10 cellular contexts compared by ENCODE assay signal in genomic region chr22:36022162-36022561, GRCh38. TPM values are rescaled to one million over a fixed set of nuclear protein-coding genes. Genes with fewer than 3 reads are reported as not detected.
DNase-seq lines count a peak whose midpoint lies in the region; ATAC-seq and TF ChIP-seq lines count a peak whose summit lies in the region.
"Had no signal": no experiment of that assay in that cellular context is flagged by ENCODE, and none has a peak within 500 bp of the region (broad histone marks: within the 10 kb centered on the region; RNA-seq: fewer than 3 reads in every experiment).

No MANE protein-coding gene starts in this region.

- CTCF ChIA-PET in WTC11 (lab: Charles Lee), result interaction anchor here (1.6 to 3.2 kb wide), 2 partner anchors 36 to 44 kb away, joined by 5 to 16 read pairs; no protein-coding TSS in a partner anchor

- POLR2A ChIA-PET in WTC11 (lab: Charles Lee), result no interaction called here

- ATAC-seq in GM23338, result no peak
- no peak for ATAC-seq in WTC11
- ATAC-seq in HG03196 (IDR thresholded peaks at IDR 0.05; ENCODE audit: unreplicated experiment), result no peak
- no peak for ATAC-seq in HG02642 (IDR thresholded peaks at IDR 0.05; ENCODE audit: poor library complexity, unreplicated experiment)

- H3K79me2 ChIP-seq in GM23338 (replicated peaks; ENCODE audit: insufficient read depth) (peaks cover 100% of the 10 kb centered on the region), hepatocyte (peaks cover 95% of the 10 kb centered on the region)

- H3K4me2 ChIP-seq in GM23338 (no peak overlapping the region), hepatocyte (peak overlapping the region; percentile 61)

- H3K9me3 ChIP-seq in hepatocyte (ENCODE audit: low read depth), result no peaks in the 10 kb centered on the region

- H3K9me3 Mint-ChIP-seq in GM23338, result no peaks in the 10 kb centered on the region; the same call in 2 of the 3 replicates
- no peaks in the 10 kb centered on the region for H3K9me3 Mint-ChIP-seq in WTC11

- H3K27ac Mint-ChIP-seq in GM23338, result peak overlapping the region; percentile 46; the same call in 1 of the 2 replicates
- peak overlapping the region; percentile 74 for H3K27ac Mint-ChIP-seq in WTC11
- H3K27ac Mint-ChIP-seq: memory B cell had no signal

- peaks cover 34% of the 10 kb centered on the region for H4K20me1 ChIP-seq in GM23338 (replicated peaks; ENCODE audit: insufficient read depth)
- peaks cover 37% of the 10 kb centered on the region for H4K20me1 ChIP-seq in hepatocyte (ENCODE audit: insufficient read depth, poor library complexity, severe bottlenecking)

- WGBS in hepatocyte (ENCODE audit: low lambda C conversion rate, missing lambda C conversion rate), result 21% methylated on average over 1 of the region's 1 CpG

- peaks cover 19% of the 10 kb centered on the region; the same call in 2 of the 3 replicates for H3K36me3 Mint-ChIP-seq in GM23338 (ENCODE audit: low read depth)
- H3K36me3 Mint-ChIP-seq in WTC11, result peaks cover 16% of the 10 kb centered on the region
- H3K36me3 Mint-ChIP-seq: memory B cell had no signal

- no peak overlapping the region for H3K4me3 Mint-ChIP-seq in GM23338
- H3K4me3 Mint-ChIP-seq in WTC11, result no peak overlapping the region
- H3K4me3 Mint-ChIP-seq: memory B cell had no signal

- no peaks in the 10 kb centered on the region for H3K27me3 ChIP-seq in GM23338 (ENCODE audit: insufficient read depth)
- H3K27me3 ChIP-seq in hepatocyte, result no peaks in the 10 kb centered on the region

- peaks cover 7% of the 10 kb centered on the region for H3K27me3 Mint-ChIP-seq in GM23338 (ENCODE audit: insufficient read depth, low read depth, poor library complexity)
- H3K27me3 Mint-ChIP-seq in WTC11 (ENCODE audit: low read depth), result no peaks in the 10 kb centered on the region

- H3K4me3 ChIP-seq in GM23338 (no peak overlapping the region), hepatocyte (no peak overlapping the region), skin epidermis (no peak overlapping the region)

- H2AFZ ChIP-seq in GM23338 (no peak overlapping the region), hepatocyte (no peak overlapping the region)

- H3K27ac ChIP-seq in GM23338 (ENCODE audit: low read depth) (no peak overlapping the region), hepatocyte (peak overlapping the region; percentile 75), skin epidermis (peak overlapping the region in 11 of 21 experiments; percentile 4 to 78 (median 24))

- TF ChIP-seq CTCF in GM23338 (conservative IDR thresholded peaks at IDR 0.05; ENCODE audit: low read depth in 2 of 2) (no peak), WTC11 (IDR thresholded peaks at IDR 0.05) (no peak), hepatocyte (IDR thresholded peaks at IDR 0.05; ENCODE audit: poor library complexity) (no peak)

- peaks cover 39% of the 10 kb centered on the region for H3K4me1 Mint-ChIP-seq in GM23338
- peaks cover 51% of the 10 kb centered on the region for H3K4me1 Mint-ChIP-seq in WTC11

- H3K9me2 ChIP-seq in GM23338 (ENCODE audit: insufficient read depth) (no peaks in the 10 kb centered on the region), hepatocyte (replicated peaks; ENCODE audit: insufficient read depth) (no peaks in the 10 kb centered on the region)

- DNase-seq in GM23338 (ENCODE audit: low spot score) (no peak), WTC11 (ENCODE audit: low spot score) (no peak), hepatocyte (ENCODE audit: low spot score) (no peak), NCI-H146 (lab: John Stamatoyannopoulos, UW) (no peak)
- DNase-seq in stimulated activated CD4-positive, alpha-beta T cell treated with anti-CD3 and anti-CD28 coated beads, Interleukin-15, amount 100 ng/mL, for 24 hours, result no peak
- DNase-seq: stimulated activated CD4-positive, alpha-beta T cell treated with anti-CD3 and anti-CD28 coated beads, Interleukin-4, amount 100 ng/mL, for 4 hours had no signal

- H3F3A ChIP-seq in GM23338 (replicated peaks; ENCODE audit: low read depth), result no peaks in the 10 kb centered on the region

- peaks cover 34% of the 10 kb centered on the region for H3K4me1 ChIP-seq in GM23338 (ENCODE audit: insufficient read depth)
- H3K4me1 ChIP-seq in hepatocyte (ENCODE audit: insufficient read depth), result peaks cover 43% of the 10 kb centered on the region

- H3K36me3 ChIP-seq in GM23338 (ENCODE audit: insufficient read depth) (no peaks in the 10 kb centered on the region), hepatocyte (replicated peaks; ENCODE audit: insufficient read depth, low read depth) (no peaks in the 10 kb centered on the region)

TF ChIP-seq in GM23338, 12 proteins besides CTCF, POLR2A, EP300 and RAD21 (continues in another document):
- TF ChIP-seq ZNF331 (CRISPR knock-in tag; IDR thresholded peaks at IDR 0.05; ENCODE audit: low read depth), result no peak
- TF ChIP-seq EZH2 (IDR thresholded peaks at IDR 0.05; ENCODE audit: low read depth, unreplicated experiment), result no peak
- no peak for TF ChIP-seq ZNF114 (CRISPR knock-in tag; IDR thresholded peaks at IDR 0.05)
- no peak for TF ChIP-seq JUNB (IDR thresholded peaks at IDR 0.05; ENCODE audit: unreplicated experiment)

TF ChIP-seq in WTC11, 78 proteins besides CTCF, POLR2A, EP300 and RAD21 (continues in another document):
- no peak for TF ChIP-seq RELA (CRISPR knock-in tag; IDR thresholded peaks at IDR 0.05; ENCODE audit: borderline replicate concordance)
- TF ChIP-seq EMX1 (CRISPR knock-in tag; IDR thresholded peaks at IDR 0.05), result no peak
- TF ChIP-seq USF2 (CRISPR knock-in tag; IDR thresholded peaks at IDR 0.05), result no peak
- TF ChIP-seq AFF4 (CRISPR knock-in tag; IDR thresholded peaks at IDR 0.05; ENCODE audit: borderline replicate concordance), result no peak
- TF ChIP-seq ZNF512 (CRISPR knock-in tag; IDR thresholded peaks at IDR 0.05; ENCODE audit: borderline replicate concordance), result no peak
- TF ChIP-seq TCF7 (CRISPR knock-in tag; IDR thresholded peaks at IDR 0.05; ENCODE audit: low read depth), result no peak
- no peak for TF ChIP-seq CREM (CRISPR knock-in tag; IDR thresholded peaks at IDR 0.05)
- TF ChIP-seq ATF3 (CRISPR knock-in tag; conservative IDR thresholded peaks at IDR 0.05), result no peak
- no peak for TF ChIP-seq IRF1 (CRISPR knock-in tag; IDR thresholded peaks at IDR 0.05)

RNA-seq across cellular contexts. Expression of gene RBFOX2, which starts 6.5 kb away (rescaled TPM):
- total RNA-seq in GM23338 (2014; rRNA removed; shearing (Covaris generic)), result 130 and 131 TPM in 2 replicates
- polyA plus RNA-seq in GM23338 (2016; fragmentation: Nextera tagmentation; extraction: Ambion mirVana) (84.8 and 88.8 TPM in 2 replicates), hepatocyte (76.7 and 84.2 TPM in 2 replicates)
- total RNA-seq in WTC11 (2021) (102 to 107 TPM (median 103 TPM) in 3 replicates), hepatocyte (94.7 and 133 TPM in 2 replicates)
